Comparison of ENCODE assay signal across 3 cellular contexts in genomic region chr15:64741708-64742107, GRCh38. TPM values are rescaled to one million over a fixed set of nuclear protein-coding genes. Genes with fewer than 3 reads are reported as not detected.
"Had no signal": no experiment of that assay in that cellular context is flagged by ENCODE, and none has a peak within 500 bp of the region (broad histone marks: within the 10 kb centered on the region; RNA-seq: fewer than 3 reads in every experiment).

No MANE protein-coding gene starts in this region.

RNA-seq across cellular contexts. Expression of gene RBPMS2, which starts 33.7 kb away (rescaled TPM):
- total RNA-seq: HepG2, IMR-90, RPMI7951 had no signal
